ENCODE assay signal across 25 cellular contexts in the genomic region with DNA sequence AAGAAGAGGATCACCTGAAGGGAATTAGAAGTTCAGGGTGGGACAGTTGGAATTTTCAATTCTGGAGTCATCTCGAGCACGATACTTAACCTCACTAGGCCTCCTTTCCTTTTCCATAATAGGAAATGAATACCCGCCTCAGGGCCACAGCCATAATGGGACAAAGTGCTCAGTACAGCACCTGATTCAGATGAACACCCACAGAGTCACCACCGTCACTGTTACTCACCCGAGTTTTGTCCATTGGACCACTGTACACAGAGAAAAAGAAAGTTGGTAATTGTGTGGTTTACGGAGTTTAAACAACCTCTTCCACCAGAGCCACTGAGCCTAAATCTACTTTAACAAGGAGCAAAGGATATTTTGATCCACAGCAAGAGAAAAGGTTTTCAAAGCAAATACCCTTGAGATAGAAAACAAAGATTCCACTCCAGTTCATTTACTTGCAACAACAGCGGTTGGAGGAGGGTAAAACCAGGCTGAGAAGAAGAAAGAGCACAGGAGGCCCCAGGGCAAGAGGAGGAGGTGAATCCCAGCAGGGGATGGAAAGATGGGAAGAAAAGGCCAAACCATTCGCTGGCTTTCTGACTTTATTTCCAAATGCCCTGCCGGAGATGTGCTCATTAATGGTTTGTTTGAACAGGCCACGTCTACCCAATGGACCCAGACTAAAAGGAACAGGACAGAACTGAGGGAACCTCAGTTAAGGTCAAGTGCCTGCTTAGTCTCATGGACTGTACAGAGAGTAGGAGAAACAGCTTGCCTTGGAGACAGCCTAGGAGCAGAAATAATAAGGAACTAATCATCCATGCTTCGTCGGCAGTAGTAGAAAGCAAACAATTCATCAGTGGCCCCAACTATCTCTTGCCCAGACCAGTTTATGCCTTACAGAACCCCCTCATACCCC.
A peak's percentile ranks its signal among the peaks of the same experiment; 100 is the strongest.
DNase-seq lines count a peak whose midpoint lies in the region; ATAC-seq, FAIRE-seq and TF ChIP-seq lines count a peak whose summit lies in the region.
"Had no signal": no experiment of that assay in that cellular context is flagged by ENCODE, and none has a peak within 500 bp of the region (broad histone marks: within the 10 kb centered on the region; RNA-seq: fewer than 3 reads in every experiment).

No MANE protein-coding gene starts in this region.

- CTCF ChIA-PET in A549 (lab: Yijun Ruan, JAX) = interaction anchor here (1.4 to 5.8 kb wide), 6 partner anchors 10 to 326 kb away, joined by 3 to 70 read pairs (median 11); no protein-coding TSS in a partner anchor
- CTCF ChIA-PET in Caco-2 (lab: Charles Lee) = interaction anchor here (2.0 to 3.5 kb wide), 2 partner anchors 284 to 327 kb away, joined by 4 to 21 read pairs; no protein-coding TSS in a partner anchor

- peaks cover 42% of the 10 kb centered on the region for H3K4me1 Mint-ChIP-seq in brain
- peaks cover 29% of the 10 kb centered on the region for H3K4me1 Mint-ChIP-seq in nephron progenitor cell
- H3K4me1 Mint-ChIP-seq in Caco-2 (ENCODE audit: low read depth, unreplicated experiment) = peaks cover 15% of the 10 kb centered on the region
- H3K4me1 Mint-ChIP-seq: CD4-positive, CD25-positive, alpha-beta regulatory T cell had no signal

- TF ChIP-seq POLR2A in A549 (IDR thresholded peaks at IDR 0.05; ENCODE audit: low read length) = no peak

- H3K27me3 Mint-ChIP-seq in brain (peaks cover 9% of the 10 kb centered on the region), nephron progenitor cell (ENCODE audit: low read depth, poor library complexity) (peaks cover 5% of the 10 kb centered on the region), Caco-2 (ENCODE audit: insufficient read depth, unreplicated experiment) (no peaks in the 10 kb centered on the region)

- H3K4me3 ChIP-seq in A549 (no peak overlapping the region), Caco-2 (ENCODE audit: low read depth, low read length) (no peak overlapping the region)
- H3K4me3 ChIP-seq: lung, PC-9, uterus had no signal

- 82% methylated on average over 12 of the region's 12 CpGs for WGBS in A549 (ENCODE audit: missing lambda C conversion rate)

- H3K27ac ChIP-seq in A549 = peak overlapping the region; percentile 56 to 89; a peak in 5 of 6 replicates
- no peak overlapping the region for H3K27ac ChIP-seq in foreskin keratinocyte
- H3K27ac ChIP-seq: KMS-11, PC-9, uterus had no signal

- ATAC-seq in A549 (no peak), sciatic nerve (no peak), foreskin keratinocyte (no peak)
- ATAC-seq: activated CD8-positive, alpha-beta T cell treated with anti-CD3 and anti-CD28 coated beads, Interleukin-2, amount 10 ng/mL, durations not matched to agents 7 days and 5 days; activated T-cell treated with anti-CD3 and anti-CD28 coated beads, Interleukin-2, amount 50 U/mL, for 4 hours; WTC11 had no signal

- H3K4me3 Mint-ChIP-seq in brain (no peak overlapping the region), nephron progenitor cell (no peak overlapping the region), Caco-2 (ENCODE audit: unreplicated experiment) (no peak overlapping the region)
- H3K4me3 Mint-ChIP-seq: activated CD8-positive, alpha-beta T cell treated with anti-CD3 and anti-CD28 coated beads, Interleukin-2, amount 10 ng/mL, durations not matched to agents 7 days and 5 days; activated T-cell treated with anti-CD3 and anti-CD28 coated beads, Interleukin-2, amount 50 U/mL, for 4 hours; CD4-positive, CD25-positive, alpha-beta regulatory T cell; WTC11 had no signal

- H3K27ac Mint-ChIP-seq in brain = peak overlapping the region in 3 of 5 experiments; percentile 40 to 86 (median 51)
- peak overlapping the region; percentile 74 for H3K27ac Mint-ChIP-seq in nephron progenitor cell
- no peak overlapping the region for H3K27ac Mint-ChIP-seq in Caco-2 (ENCODE audit: unreplicated experiment)
- H3K27ac Mint-ChIP-seq: activated CD8-positive, alpha-beta T cell treated with anti-CD3 and anti-CD28 coated beads, Interleukin-2, amount 10 ng/mL, durations not matched to agents 7 days and 5 days; CD4-positive, CD25-positive, alpha-beta regulatory T cell; WTC11 had no signal

- H3K4me1 ChIP-seq in A549 (peaks cover 32% of the 10 kb centered on the region), foreskin keratinocyte (peaks cover 13% of the 10 kb centered on the region), Caco-2 (peaks cover 18% of the 10 kb centered on the region)
- H3K4me1 ChIP-seq: uterus had no signal

- H3K9me3 Mint-ChIP-seq in brain = no peaks in the 10 kb centered on the region
- no peaks in the 10 kb centered on the region for H3K9me3 Mint-ChIP-seq in nephron progenitor cell
- no peaks in the 10 kb centered on the region for H3K9me3 Mint-ChIP-seq in Caco-2 (ENCODE audit: unreplicated experiment)
- H3K9me3 Mint-ChIP-seq: activated T-cell treated with anti-CD3 and anti-CD28 coated beads, Interleukin-2, amount 50 U/mL, for 4 hours; CD4-positive, CD25-positive, alpha-beta regulatory T cell had no signal

- no peak overlapping the region for H3K4me2 ChIP-seq in A549
- H3K4me2 ChIP-seq: KMS-11, PC-9 had no signal

- POLR2A ChIA-PET in A549 (lab: Yijun Ruan, JAX) (no interaction called here), Caco-2 (lab: Charles Lee) (no interaction called here)

- FAIRE-seq in A549 (lab: Jason Lieb, UNC) = no peak
- FAIRE-seq: colon, keratinocyte, small intestine had no signal

- no peaks in the 10 kb centered on the region for H3K27me3 ChIP-seq in foreskin keratinocyte
- H3K27me3 ChIP-seq in Caco-2 (replicated peaks; ENCODE audit: control insufficient read depth, insufficient read depth, low read length) = no peaks in the 10 kb centered on the region
- H3K27me3 ChIP-seq: uterus had no signal

- DNase-seq in A549 (ENCODE audit: low read depth in 1 of 2, low spot score in 1 of 2) (no peak), NCI-H146 treated with DMSO at 0.1 percent for 48 hours (lab: John Stamatoyannopoulos, UW; ENCODE audit: unreplicated experiment) (peak; percentile 34), nephron progenitor cell (no peak), NCI-H1694 treated with DMSO at 0.1 percent for 48 hours (lab: John Stamatoyannopoulos, UW) (no peak), sciatic nerve (ENCODE audit: low spot score) (no peak), foreskin keratinocyte (no peak), Caco-2 (no peak)
- DNase-seq: activated CD8-positive, alpha-beta T cell treated with anti-CD3 and anti-CD28 coated beads, Interleukin-2, amount 10 ng/mL, durations not matched to agents 7 days and 5 days; activated naive CD4-positive, alpha-beta T cell treated with anti-CD3 and anti-CD28 coated beads, Interleukin-2, amount 50 U/mL, for 16 hours; activated T-cell treated with anti-CD3 and anti-CD28 coated beads, Interleukin-2, amount 50 U/mL, for 4 hours; aorta; CD4-positive, CD25-positive, alpha-beta regulatory T cell; NCI-H2107; NCI-H774; PC-9; posterior cingulate gyrus; small intestine; stimulated activated CD8-positive, alpha-beta memory T cell treated with anti-CD3 and anti-CD28 coated beads, Interleukin-4, amount 100 ng/mL, for 48 hours; uterus had no signal

- TF ChIP-seq RAD21 in A549 (conservative IDR thresholded peaks at IDR 0.05 in 1 of 2, IDR thresholded peaks at IDR 0.05 in 1 of 2) = no peak

- TF ChIP-seq CTCF in A549 (IDR thresholded peaks at IDR 0.05) = no peak
- no peak for TF ChIP-seq CTCF in brain (conservative IDR thresholded peaks at IDR 0.05)
- TF ChIP-seq CTCF in nephron progenitor cell (IDR thresholded peaks at IDR 0.05) = no peak
- TF ChIP-seq CTCF in foreskin keratinocyte (conservative IDR thresholded peaks at IDR 0.05) = no peak
- TF ChIP-seq CTCF in Caco-2 (IDR thresholded peaks at IDR 0.05; ENCODE audit: insufficient read depth in 1 of 2, low read depth in 1 of 2, low read length in 1 of 2, severe bottlenecking in 1 of 2, unreplicated experiment in 1 of 2) = no peak

- no peak for TF ChIP-seq EP300 in A549 (IDR thresholded peaks at IDR 0.05)

- H3K36me3 Mint-ChIP-seq in brain (no peaks in the 10 kb centered on the region), nephron progenitor cell (ENCODE audit: low read depth) (no peaks in the 10 kb centered on the region), Caco-2 (ENCODE audit: insufficient read depth, unreplicated experiment) (no peaks in the 10 kb centered on the region)
- H3K36me3 Mint-ChIP-seq: CD4-positive, CD25-positive, alpha-beta regulatory T cell had no signal

- H3K9me3 ChIP-seq in A549 (no peaks in the 10 kb centered on the region), Caco-2 (peaks cover 12% of the 10 kb centered on the region; the same call in 1 of the 2 replicates)
- H3K9me3 ChIP-seq: uterus had no signal

- intact Hi-C loops in sciatic nerve (cut with DNase I) (loop anchor here (10.0 kb wide), 1 partner anchor 326 kb away; no protein-coding TSS in a partner anchor), Caco-2 (cut with micrococcal nuclease; ENCODE audit: unreplicated experiment) (loop anchor here (10.0 kb wide), 1 partner anchor 176 kb away; no protein-coding TSS in a partner anchor)

- no peaks in the 10 kb centered on the region for H3K36me3 ChIP-seq in Caco-2 (ENCODE audit: control insufficient read depth, insufficient read depth, low read length)
- H3K36me3 ChIP-seq: uterus had no signal

- BruUV-seq in Caco-2 (replicated peaks; lab: Mats Ljungman, UMichigan) = no TSS peak

TF ChIP-seq in A549, 52 proteins besides CTCF, POLR2A, EP300 and RAD21 (continues in another document):
- TF ChIP-seq NPAS2 (CRISPR knock-in tag; IDR thresholded peaks at IDR 0.05; ENCODE audit: borderline replicate concordance) (no peak), ZSCAN20 (CRISPR knock-in tag; IDR thresholded peaks at IDR 0.05) (no peak), ZNF302 (CRISPR knock-in tag; IDR thresholded peaks at IDR 0.05) (no peak)
